ENCODE assay signal across 1 cellular context in the genomic region with DNA sequence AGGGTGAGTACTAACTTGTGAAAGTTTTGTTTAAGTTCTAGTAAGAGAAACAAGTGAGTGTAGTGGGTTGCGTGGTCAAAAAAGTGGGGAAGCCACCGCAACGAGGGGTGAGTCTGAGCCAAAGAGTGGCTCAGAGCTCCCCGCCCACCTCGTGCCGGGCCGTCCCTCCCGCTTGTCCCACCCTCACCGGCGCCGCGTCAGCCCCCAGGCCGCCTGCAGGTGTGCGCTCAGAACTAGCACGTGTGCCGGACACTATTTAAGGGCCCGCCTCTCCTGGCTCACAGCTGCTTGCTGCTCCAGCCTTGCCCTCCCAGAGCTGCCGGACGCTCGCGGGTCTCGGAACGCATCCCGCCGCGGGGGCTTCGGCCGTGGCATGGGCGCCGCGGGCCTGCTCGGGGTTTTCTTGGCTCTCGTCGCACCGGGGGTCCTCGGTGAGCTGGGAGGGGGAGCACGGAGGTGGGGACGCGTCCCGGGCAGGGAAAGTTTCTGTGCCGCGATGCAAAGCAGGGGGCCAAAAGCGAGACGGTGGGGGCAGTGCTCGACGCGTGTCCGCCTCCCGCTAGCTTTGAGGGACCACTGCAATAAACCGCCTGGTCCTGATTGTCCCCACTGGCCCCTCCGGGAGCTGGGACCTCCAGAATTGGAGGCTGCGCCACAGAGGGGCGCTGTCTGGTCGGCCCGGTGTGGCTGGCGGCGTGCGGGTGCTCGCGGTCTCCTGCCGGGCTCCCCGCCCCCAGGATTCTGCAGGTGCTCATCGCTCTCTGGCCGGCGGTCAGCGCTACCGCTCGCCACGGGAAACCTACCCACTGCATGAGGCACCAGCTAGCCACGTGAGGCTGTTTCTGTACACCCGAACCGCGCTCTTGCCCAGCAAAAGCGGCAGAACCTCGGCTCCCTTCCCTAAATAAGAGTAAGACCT.
TF ChIP-seq lines count a peak whose summit lies in the region.

Gene CR2 (plus strand): TSS at position 283 of the 919 bp plus-strand sequence. CDS start 91 bp downstream, at position 374.

TF ChIP-seq in K562, 482 proteins besides CTCF, POLR2A, EP300 and RAD21 (continued from another document and continues in another):
- TF ChIP-seq, protein P1, sequence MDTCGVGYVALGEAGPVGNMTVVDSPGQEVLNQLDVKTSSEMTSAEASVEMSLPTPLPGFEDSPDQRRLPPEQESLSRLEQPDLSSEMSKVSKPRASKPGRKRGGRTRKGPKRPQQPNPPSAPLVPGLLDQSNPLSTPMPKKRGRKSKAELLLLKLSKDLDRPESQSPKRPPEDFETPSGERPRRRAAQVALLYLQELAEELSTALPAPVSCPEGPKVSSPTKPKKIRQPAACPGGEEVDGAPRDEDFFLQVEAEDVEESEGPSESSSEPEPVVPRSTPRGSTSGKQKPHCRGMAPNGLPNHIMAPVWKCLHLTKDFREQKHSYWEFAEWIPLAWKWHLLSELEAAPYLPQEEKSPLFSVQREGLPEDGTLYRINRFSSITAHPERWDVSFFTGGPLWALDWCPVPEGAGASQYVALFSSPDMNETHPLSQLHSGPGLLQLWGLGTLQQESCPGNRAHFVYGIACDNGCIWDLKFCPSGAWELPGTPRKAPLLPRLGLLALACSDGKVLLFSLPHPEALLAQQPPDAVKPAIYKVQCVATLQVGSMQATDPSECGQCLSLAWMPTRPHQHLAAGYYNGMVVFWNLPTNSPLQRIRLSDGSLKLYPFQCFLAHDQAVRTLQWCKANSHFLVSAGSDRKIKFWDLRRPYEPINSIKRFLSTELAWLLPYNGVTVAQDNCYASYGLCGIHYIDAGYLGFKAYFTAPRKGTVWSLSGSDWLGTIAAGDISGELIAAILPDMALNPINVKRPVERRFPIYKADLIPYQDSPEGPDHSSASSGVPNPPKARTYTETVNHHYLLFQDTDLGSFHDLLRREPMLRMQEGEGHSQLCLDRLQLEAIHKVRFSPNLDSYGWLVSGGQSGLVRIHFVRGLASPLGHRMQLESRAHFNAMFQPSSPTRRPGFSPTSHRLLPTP (IDR thresholded peaks at IDR 0.05; ENCODE audit: borderline replicate concordance, extremely low read depth, insufficient read length) = no peak
- no peak for TF ChIP-seq IFI16 (CRISPR knock-in tag; IDR thresholded peaks at IDR 0.05)
- TF ChIP-seq MEF2A (IDR thresholded peaks at IDR 0.05; ENCODE audit: control insufficient read depth, low read depth, low read length) = no peak
- TF ChIP-seq MCM3 (IDR thresholded peaks at IDR 0.05) = no peak
- TF ChIP-seq, protein P2, sequence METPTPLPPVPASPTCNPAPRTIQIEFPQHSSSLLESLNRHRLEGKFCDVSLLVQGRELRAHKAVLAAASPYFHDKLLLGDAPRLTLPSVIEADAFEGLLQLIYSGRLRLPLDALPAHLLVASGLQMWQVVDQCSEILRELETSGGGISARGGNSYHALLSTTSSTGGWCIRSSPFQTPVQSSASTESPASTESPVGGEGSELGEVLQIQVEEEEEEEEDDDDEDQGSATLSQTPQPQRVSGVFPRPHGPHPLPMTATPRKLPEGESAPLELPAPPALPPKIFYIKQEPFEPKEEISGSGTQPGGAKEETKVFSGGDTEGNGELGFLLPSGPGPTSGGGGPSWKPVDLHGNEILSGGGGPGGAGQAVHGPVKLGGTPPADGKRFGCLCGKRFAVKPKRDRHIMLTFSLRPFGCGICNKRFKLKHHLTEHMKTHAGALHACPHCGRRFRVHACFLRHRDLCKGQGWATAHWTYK (CRISPR knock-in tag; IDR thresholded peaks at IDR 0.05) = no peak
- no peak for TF ChIP-seq ZFPM2 (CRISPR knock-in tag; IDR thresholded peaks at IDR 0.05)
- no peak for TF ChIP-seq ZZZ3 (IDR thresholded peaks at IDR 0.05)
- no peak for TF ChIP-seq ZNF121 (CRISPR knock-in tag; conservative IDR thresholded peaks at IDR 0.05)
- no peak; the same call in 1 of the 2 replicates for TF ChIP-seq SMC3 (conservative IDR thresholded peaks at IDR 0.05; ENCODE audit: insufficient read depth, low read depth, low read length)
- no peak for TF ChIP-seq POLR2AphosphoS2 (IDR thresholded peaks at IDR 0.05; ENCODE audit: low read length)
- no peak for TF ChIP-seq ATF7 (IDR thresholded peaks at IDR 0.05)
- no peak for TF ChIP-seq HSF4 (CRISPR knock-in tag; IDR thresholded peaks at IDR 0.05; ENCODE audit: borderline replicate concordance)
- TF ChIP-seq NFE2L1 (tag; IDR thresholded peaks at IDR 0.05; ENCODE audit: borderline replicate concordance, low read depth) = no peak
- TF ChIP-seq RBM14 (IDR thresholded peaks at IDR 0.05; ENCODE audit: borderline replicate concordance, insufficient read depth, low read depth, low read length) = no peak
- 0 out of 2 replicates have a peak, but pooled peaks have one; percentile 16 for TF ChIP-seq EP400 (IDR thresholded peaks at IDR 0.05)
- TF ChIP-seq ZNF77 (CRISPR knock-in tag; IDR thresholded peaks at IDR 0.05) = no peak
- TF ChIP-seq BHLHE40 (IDR thresholded peaks at IDR 0.05; ENCODE audit: low read length) = peak; percentile 72
- TF ChIP-seq KAT2B (IDR thresholded peaks at IDR 0.05; ENCODE audit: low read depth, low read length) = no peak
- TF ChIP-seq MXD1 (CRISPR knock-in tag; IDR thresholded peaks at IDR 0.05; ENCODE audit: borderline replicate concordance, poor library complexity, severe bottlenecking) = no peak
- 0 out of 3 replicates have a peak, but pooled peaks of 1 of the 2 experiments have one; percentile 16 for TF ChIP-seq CBX3 (IDR thresholded peaks at IDR 0.05; ENCODE audit: borderline replicate concordance in 1 of 2, low read length in 2 of 2)
- TF ChIP-seq DNMT1 (IDR thresholded peaks at IDR 0.05) = no peak
- no peak for TF ChIP-seq ZBTB49 (CRISPR knock-in tag; IDR thresholded peaks at IDR 0.05; ENCODE audit: borderline replicate concordance)
- TF ChIP-seq ZNF217 (CRISPR knock-in tag; IDR thresholded peaks at IDR 0.05) = no peak
- no peak for TF ChIP-seq ZMIZ1 (IDR thresholded peaks at IDR 0.05; ENCODE audit: low read depth in 2 of 2, low read length in 2 of 2)
- no peak for TF ChIP-seq THRAP3 (IDR thresholded peaks at IDR 0.05; ENCODE audit: borderline replicate concordance)
- TF ChIP-seq SAP30 (IDR thresholded peaks at IDR 0.05; ENCODE audit: borderline replicate concordance, insufficient read depth, low read depth, low read length, poor library complexity, severe bottlenecking) = no peak
- TF ChIP-seq ZBTB1 (CRISPR knock-in tag; IDR thresholded peaks at IDR 0.05; ENCODE audit: borderline replicate concordance, low read depth) = peak; percentile 68; the same call in 1 of the 2 replicates
- TF ChIP-seq EHMT2 (IDR thresholded peaks at IDR 0.05) = no peak
- TF ChIP-seq ZNF277 (CRISPR knock-in tag; IDR thresholded peaks at IDR 0.05; ENCODE audit: borderline replicate concordance) = no peak
- TF ChIP-seq MCM5 (IDR thresholded peaks at IDR 0.05; ENCODE audit: low read depth) = no peak
- TF ChIP-seq ARID1B (IDR thresholded peaks at IDR 0.05) = no peak
- no peak for TF ChIP-seq TCFL5 (CRISPR knock-in tag; conservative IDR thresholded peaks at IDR 0.05)
- TF ChIP-seq BRD4 (IDR thresholded peaks at IDR 0.05) = no peak
- TF ChIP-seq, protein P3, sequence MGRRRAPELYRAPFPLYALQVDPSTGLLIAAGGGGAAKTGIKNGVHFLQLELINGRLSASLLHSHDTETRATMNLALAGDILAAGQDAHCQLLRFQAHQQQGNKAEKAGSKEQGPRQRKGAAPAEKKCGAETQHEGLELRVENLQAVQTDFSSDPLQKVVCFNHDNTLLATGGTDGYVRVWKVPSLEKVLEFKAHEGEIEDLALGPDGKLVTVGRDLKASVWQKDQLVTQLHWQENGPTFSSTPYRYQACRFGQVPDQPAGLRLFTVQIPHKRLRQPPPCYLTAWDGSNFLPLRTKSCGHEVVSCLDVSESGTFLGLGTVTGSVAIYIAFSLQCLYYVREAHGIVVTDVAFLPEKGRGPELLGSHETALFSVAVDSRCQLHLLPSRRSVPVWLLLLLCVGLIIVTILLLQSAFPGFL (CRISPR knock-in tag; IDR thresholded peaks at IDR 0.05) = no peak
- no peak for TF ChIP-seq FOXA1 (IDR thresholded peaks at IDR 0.05; ENCODE audit: borderline replicate concordance)
- TF ChIP-seq LARP7 (IDR thresholded peaks at IDR 0.05) = no peak
- no peak for TF ChIP-seq SMARCA5 (IDR thresholded peaks at IDR 0.05)
- TF ChIP-seq GABPA (tag; conservative IDR thresholded peaks at IDR 0.05; ENCODE audit: low read depth) = no peak
- TF ChIP-seq GABPB1 (CRISPR knock-in tag; IDR thresholded peaks at IDR 0.05) = 0 out of 2 replicates have a peak, but pooled peaks have one; percentile 30
- TF ChIP-seq TCF15 (CRISPR knock-in tag; IDR thresholded peaks at IDR 0.05) = no peak
- TF ChIP-seq TCF7 (IDR thresholded peaks at IDR 0.05; ENCODE audit: borderline replicate concordance) = no peak
- no peak for TF ChIP-seq NFXL1 (CRISPR knock-in tag; IDR thresholded peaks at IDR 0.05)
- TF ChIP-seq ZNF224 (CRISPR knock-in tag; IDR thresholded peaks at IDR 0.05) = no peak
- TF ChIP-seq GATAD2A (IDR thresholded peaks at IDR 0.05) = no peak
- TF ChIP-seq, protein P4, sequence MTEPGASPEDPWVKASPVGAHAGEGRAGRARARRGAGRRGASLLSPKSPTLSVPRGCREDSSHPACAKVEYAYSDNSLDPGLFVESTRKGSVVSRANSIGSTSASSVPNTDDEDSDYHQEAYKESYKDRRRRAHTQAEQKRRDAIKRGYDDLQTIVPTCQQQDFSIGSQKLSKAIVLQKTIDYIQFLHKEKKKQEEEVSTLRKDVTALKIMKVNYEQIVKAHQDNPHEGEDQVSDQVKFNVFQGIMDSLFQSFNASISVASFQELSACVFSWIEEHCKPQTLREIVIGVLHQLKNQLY (CRISPR knock-in tag; conservative IDR thresholded peaks at IDR 0.05) = no peak
